Comparison of ENCODE assay signal across 23 cellular contexts in the genomic region with DNA sequence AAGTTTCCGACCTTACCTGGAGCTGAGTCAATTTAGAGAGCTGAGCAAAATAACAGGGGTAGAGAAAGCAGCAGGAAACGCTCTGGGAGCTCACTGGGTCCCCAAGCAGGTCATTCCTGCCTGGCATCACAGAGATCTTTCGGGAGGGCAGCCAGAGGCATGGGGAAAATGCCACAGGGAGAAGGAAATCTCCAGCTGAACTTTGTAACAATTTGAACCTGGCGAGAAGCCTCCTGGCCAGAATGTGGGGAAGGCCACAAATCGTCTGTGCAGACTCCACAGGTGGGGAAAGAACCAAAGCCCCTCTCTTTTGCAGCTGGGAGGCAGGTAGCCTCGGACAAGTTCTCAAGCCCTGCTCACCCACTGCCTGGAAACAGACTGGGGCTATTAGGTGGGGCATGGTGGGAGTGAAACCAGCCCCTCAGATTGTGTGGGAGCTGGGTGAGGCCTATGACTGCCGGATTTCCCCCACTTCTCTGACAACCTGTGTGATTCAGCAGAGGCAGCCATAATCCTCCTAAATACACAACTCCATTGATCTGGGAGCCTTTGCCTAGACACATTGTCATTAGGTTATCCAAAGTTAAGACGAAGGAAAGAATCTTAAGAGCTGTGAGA. TPM values are rescaled to one million over a fixed set of nuclear protein-coding genes. Genes with fewer than 3 reads are reported as not detected.
DNase-seq lines count a peak whose midpoint lies in the region; ATAC-seq and TF ChIP-seq lines count a peak whose summit lies in the region.
"Had no signal": no experiment of that assay in that cellular context is flagged by ENCODE, and none has a peak within 500 bp of the region (broad histone marks: within the 10 kb centered on the region; RNA-seq: fewer than 3 reads in every experiment).

No MANE protein-coding gene starts in this region.

- H3K9me3 Mint-ChIP-seq in endothelial cell (ENCODE audit: unreplicated experiment), result no peaks in the 10 kb centered on the region

- H3K36me3 Mint-ChIP-seq in endothelial cell (ENCODE audit: low read depth, unreplicated experiment), result peaks cover 25% of the 10 kb centered on the region

- H3K4me3 Mint-ChIP-seq in endothelial cell (ENCODE audit: unreplicated experiment), result peak overlapping the region; percentile 30
- H3K4me3 Mint-ChIP-seq: activated B cell treated with CpG ODN at 0.5 μM for 24 hours; CD8-positive, alpha-beta memory T cell; naive thymus-derived CD8-positive, alpha-beta T cell had no signal

- TF ChIP-seq CTCF in endothelial cell (IDR thresholded peaks at IDR 0.05; ENCODE audit: unreplicated experiment), result no peak

- intact Hi-C loops in Right ventricle myocardium superior (cut with DNase I) (no loop called here), cardiac septum (cut with DNase I) (no loop called here)

- DNase-seq in Right ventricle myocardium superior, result no peak
- DNase-seq in cardiac septum (ENCODE audit: low spot score), result no peak
- peak; percentile 62 for DNase-seq in T1000 (lab: John Stamatoyannopoulos, UW)
- no peak for DNase-seq in endothelial cell (ENCODE audit: low spot score)
- DNase-seq in T-helper 1 cell, result no peak
- no peak for DNase-seq in COLO829 (ENCODE audit: low spot score)
- DNase-seq: activated B cell treated with CpG ODN at 0.5 μM for 24 hours; amygdala; CD8-positive, alpha-beta memory T cell; cortex of kidney; DMS53; hypothalamus; left lung; midbrain; naive thymus-derived CD8-positive, alpha-beta T cell; NCI-H1105 treated with DMSO at 0.1 percent for 48 hours; NCI-H2081 treated with DMSO at 0.1 percent for 48 hours; NCI-H446; NCI-H82; stimulated activated CD4-positive, alpha-beta T cell treated with anti-CD3 and anti-CD28 coated beads, Interleukin-1b, Interleukin-23, amount 100 ng/mL, for 48 hours had no signal

- ATAC-seq in Right ventricle myocardium superior (ENCODE audit: poor library complexity) (peak; percentile 15), GM21360 (IDR thresholded peaks at IDR 0.05; ENCODE audit: unreplicated experiment) (no peak)
- ATAC-seq: K562; left lung; naive thymus-derived CD8-positive, alpha-beta T cell; SK-N-SH treated with all-trans-retinoic acid at 6 μM for 48 hours had no signal

- peaks cover 1% of the 10 kb centered on the region for H3K27me3 Mint-ChIP-seq in endothelial cell (ENCODE audit: unreplicated experiment)
- H3K27me3 Mint-ChIP-seq: activated B cell treated with CpG ODN at 0.5 μM for 24 hours; CD8-positive, alpha-beta memory T cell; naive thymus-derived CD8-positive, alpha-beta T cell had no signal

- peaks cover 7% of the 10 kb centered on the region for H3K4me1 Mint-ChIP-seq in endothelial cell (ENCODE audit: unreplicated experiment)

- H3K27ac Mint-ChIP-seq in endothelial cell (ENCODE audit: unreplicated experiment), result peak overlapping the region; percentile 39
- H3K27ac Mint-ChIP-seq: activated B cell treated with CpG ODN at 0.5 μM for 24 hours had no signal

RNA-seq across cellular contexts. Expression of a gene that starts 53.9 kb away (rescaled TPM):
- total RNA-seq in Right ventricle myocardium superior, result 11.8 TPM
- total RNA-seq in cardiac septum, result 20.8 TPM
- 21.0 TPM for total RNA-seq in endothelial cell (ENCODE audit: unreplicated experiment)
